Comparison of ENCODE assay signal across 8 cellular contexts in genomic region chr5:113487411-113487778, GRCh38. TPM values are rescaled to one million over a fixed set of nuclear protein-coding genes. Genes with fewer than 3 reads are reported as not detected.
DNase-seq lines count a peak whose midpoint lies in the region; ATAC-seq, FAIRE-seq and TF ChIP-seq lines count a peak whose summit lies in the region.

No MANE protein-coding gene starts in this region.

- H3K9me3 ChIP-seq in SK-N-MC (ENCODE audit: low read depth, low read length): peaks cover 8% of the 10 kb centered on the region; the same call in 1 of the 2 replicates
- peaks cover 11% of the 10 kb centered on the region for H3K9me3 ChIP-seq in neuron (ENCODE audit: low read length)

- H3K4me3 ChIP-seq in SK-N-MC: peak overlapping the region; percentile 78
- peak overlapping the region; percentile 85 for H3K4me3 ChIP-seq in fibroblast of pulmonary artery (replicated peaks; ENCODE audit: low read depth, low read length)
- H3K4me3 ChIP-seq in neuron (ENCODE audit: low read length): peak overlapping the region; percentile 53

- peaks cover 4% of the 10 kb centered on the region for H3K4me1 ChIP-seq in neuron (ENCODE audit: insufficient read depth, low read length)

- TF ChIP-seq CTCF in fibroblast of pulmonary artery (IDR thresholded peaks at IDR 0.05; ENCODE audit: low read length, missing control alignments) (no peak), D721Med (IDR thresholded peaks at IDR 0.05; ENCODE audit: insufficient read depth, missing control alignments) (no peak)

- H3K36me3 ChIP-seq in SK-N-MC (ENCODE audit: insufficient read depth, low read length): no peaks in the 10 kb centered on the region
- H3K36me3 ChIP-seq in neuron (ENCODE audit: insufficient read depth, low read length): no peaks in the 10 kb centered on the region

- ATAC-seq in HG02759 (IDR thresholded peaks at IDR 0.05; ENCODE audit: unreplicated experiment) (no peak), GM18861 (IDR thresholded peaks at IDR 0.05; ENCODE audit: unreplicated experiment) (no peak)

- H2AFZ ChIP-seq in neuron (ENCODE audit: low read depth, low read length): peak overlapping the region; percentile 94

- no peak overlapping the region for H3K9ac ChIP-seq in SK-N-MC (ENCODE audit: insufficient read length)

- DNase-seq in GM12891 (ENCODE audit: insufficient read length, low spot score) (peak; percentile 12), SK-N-MC (ENCODE audit: low read depth, low spot score) (no peak), fibroblast of pulmonary artery (ENCODE audit: low read depth) (peak; percentile 30), D721Med (ENCODE audit: insufficient read length, low spot score) (no peak), CD1c-positive myeloid dendritic cell (ENCODE audit: extremely low spot score) (no peak)

- H3K27me3 ChIP-seq in neuron (ENCODE audit: insufficient read depth, low read length): no peaks in the 10 kb centered on the region

- H3K27ac ChIP-seq in SK-N-MC: no peak overlapping the region

- FAIRE-seq in GM12891 (lab: Jason Lieb, UNC) (no peak), D721Med (lab: Jason Lieb, UNC) (no peak)

- no peak for TF ChIP-seq POLR2A in GM12891 (IDR thresholded peaks at IDR 0.05; ENCODE audit: low read depth, low read length)

TF ChIP-seq in GM12891, 5 proteins besides CTCF, POLR2A, EP300 and RAD21:
- no peak for TF ChIP-seq PAX5 (IDR thresholded peaks at IDR 0.05; ENCODE audit: insufficient read depth, low read length, severe bottlenecking)
TF ChIP-seq in GM12891: peak in this region for 0.

RNA-seq across cellular contexts. Expression of gene MCC, which starts 0.9 kb away (rescaled TPM):
- 0.09 TPM for polyA plus RNA-seq in GM12891 (2012; ENCODE audit: low read depth, missing spikeins)

RNA-seq across cellular contexts. Expression of gene YTHDC2, which starts 26.1 kb away (rescaled TPM):
- 7.3 TPM for polyA plus RNA-seq in GM12891 (2012; ENCODE audit: low read depth, missing spikeins)

RNA-seq across cellular contexts. Expression of gene TSSK1B, which starts 52.6 kb away (rescaled TPM):
- polyA plus RNA-seq in GM12891 (2012; ENCODE audit: low read depth, missing spikeins): not detected

Comparison
In these comparisons a context has a peak if more than half of its experiments do, and no peak if none do; other contexts are left out.
1. DNase-seq: peak in GM12891 (single experiment) and fibroblast of pulmonary artery (single experiment); none in SK-N-MC (single experiment), D721Med (single experiment) and CD1c-positive myeloid dendritic cell (single experiment).
2. Peak in every context shown above with its lines, with median percentiles within 50 percentile points of each other: H3K4me3 ChIP-seq.